Comparison of ENCODE assay signal across 1 cellular context in the genomic region with DNA sequence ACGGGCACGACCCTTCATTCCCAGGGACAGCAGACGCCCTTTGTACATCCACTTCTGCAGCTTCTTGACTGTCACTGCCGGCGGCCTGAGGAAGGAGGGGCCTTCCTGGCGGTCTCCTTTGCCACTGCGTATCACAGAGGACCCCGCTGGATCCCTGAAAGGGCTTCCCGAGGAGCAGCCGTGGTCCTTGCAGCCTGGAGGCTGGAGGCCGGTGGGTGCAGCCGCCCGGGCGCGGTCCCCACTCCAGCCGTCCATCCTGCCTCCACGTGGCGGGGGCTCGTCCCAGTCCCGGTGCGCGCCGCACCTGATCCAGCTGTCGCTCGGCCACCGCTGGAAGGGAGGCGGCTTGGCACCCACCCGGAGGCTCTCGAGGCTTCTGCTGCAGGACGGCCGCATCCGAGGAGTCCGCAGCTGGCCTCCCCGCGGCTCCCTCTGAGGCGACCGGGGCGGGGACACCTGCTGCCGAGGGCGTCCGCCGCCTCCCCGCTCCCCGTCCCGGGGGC.
TF ChIP-seq lines count a peak whose summit lies in the region.

No MANE protein-coding gene starts in this region.

TF ChIP-seq in K562, 482 proteins besides CTCF, POLR2A, EP300 and RAD21 (continued from another document):
- TF ChIP-seq, protein P1, sequence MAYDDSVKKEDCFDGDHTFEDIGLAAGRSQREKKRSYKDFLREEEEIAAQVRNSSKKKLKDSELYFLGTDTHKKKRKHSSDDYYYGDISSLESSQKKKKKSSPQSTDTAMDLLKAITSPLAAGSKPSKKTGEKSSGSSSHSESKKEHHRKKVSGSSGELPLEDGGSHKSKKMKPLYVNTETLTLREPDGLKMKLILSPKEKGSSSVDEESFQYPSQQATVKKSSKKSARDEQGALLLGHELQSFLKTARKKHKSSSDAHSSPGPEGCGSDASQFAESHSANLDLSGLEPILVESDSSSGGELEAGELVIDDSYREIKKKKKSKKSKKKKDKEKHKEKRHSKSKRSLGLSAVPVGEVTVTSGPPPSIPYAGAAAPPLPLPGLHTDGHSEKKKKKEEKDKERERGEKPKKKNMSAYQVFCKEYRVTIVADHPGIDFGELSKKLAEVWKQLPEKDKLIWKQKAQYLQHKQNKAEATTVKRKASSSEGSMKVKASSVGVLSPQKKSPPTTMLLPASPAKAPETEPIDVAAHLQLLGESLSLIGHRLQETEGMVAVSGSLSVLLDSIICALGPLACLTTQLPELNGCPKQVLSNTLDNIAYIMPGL (CRISPR knock-in tag; IDR thresholded peaks at IDR 0.05): no peak
- TF ChIP-seq, protein P2, sequence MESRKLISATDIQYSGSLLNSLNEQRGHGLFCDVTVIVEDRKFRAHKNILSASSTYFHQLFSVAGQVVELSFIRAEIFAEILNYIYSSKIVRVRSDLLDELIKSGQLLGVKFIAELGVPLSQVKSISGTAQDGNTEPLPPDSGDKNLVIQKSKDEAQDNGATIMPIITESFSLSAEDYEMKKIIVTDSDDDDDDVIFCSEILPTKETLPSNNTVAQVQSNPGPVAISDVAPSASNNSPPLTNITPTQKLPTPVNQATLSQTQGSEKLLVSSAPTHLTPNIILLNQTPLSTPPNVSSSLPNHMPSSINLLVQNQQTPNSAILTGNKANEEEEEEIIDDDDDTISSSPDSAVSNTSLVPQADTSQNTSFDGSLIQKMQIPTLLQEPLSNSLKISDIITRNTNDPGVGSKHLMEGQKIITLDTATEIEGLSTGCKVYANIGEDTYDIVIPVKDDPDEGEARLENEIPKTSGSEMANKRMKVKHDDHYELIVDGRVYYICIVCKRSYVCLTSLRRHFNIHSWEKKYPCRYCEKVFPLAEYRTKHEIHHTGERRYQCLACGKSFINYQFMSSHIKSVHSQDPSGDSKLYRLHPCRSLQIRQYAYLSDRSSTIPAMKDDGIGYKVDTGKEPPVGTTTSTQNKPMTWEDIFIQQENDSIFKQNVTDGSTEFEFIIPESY (CRISPR knock-in tag; IDR thresholded peaks at IDR 0.05): 0 out of 2 replicates have a peak, but pooled peaks have one; percentile 22
- TF ChIP-seq HDAC1 (IDR thresholded peaks at IDR 0.05) (peak in 1 of 2 experiments; percentile 71; a peak in 2 of 4 replicates), SIN3A (IDR thresholded peaks at IDR 0.05; ENCODE audit: borderline replicate concordance in 2 of 2, control insufficient read depth in 1 of 2, low read depth in 2 of 2, low read length in 2 of 2) (peak; percentile 38 to 75; a peak in 1 of 4 replicates), DNMT1 (IDR thresholded peaks at IDR 0.05) (no peak), ZEB2 (IDR thresholded peaks at IDR 0.05) (peak; percentile 15; the same call in 1 of the 2 replicates), GATAD2B (IDR thresholded peaks at IDR 0.05; ENCODE audit: borderline replicate concordance) (peak; percentile 57; the same call in 1 of the 2 replicates), E2F3 (CRISPR knock-in tag; IDR thresholded peaks at IDR 0.05) (0 out of 2 replicates have a peak, but pooled peaks have one; percentile 39)
- TF ChIP-seq, protein P3, sequence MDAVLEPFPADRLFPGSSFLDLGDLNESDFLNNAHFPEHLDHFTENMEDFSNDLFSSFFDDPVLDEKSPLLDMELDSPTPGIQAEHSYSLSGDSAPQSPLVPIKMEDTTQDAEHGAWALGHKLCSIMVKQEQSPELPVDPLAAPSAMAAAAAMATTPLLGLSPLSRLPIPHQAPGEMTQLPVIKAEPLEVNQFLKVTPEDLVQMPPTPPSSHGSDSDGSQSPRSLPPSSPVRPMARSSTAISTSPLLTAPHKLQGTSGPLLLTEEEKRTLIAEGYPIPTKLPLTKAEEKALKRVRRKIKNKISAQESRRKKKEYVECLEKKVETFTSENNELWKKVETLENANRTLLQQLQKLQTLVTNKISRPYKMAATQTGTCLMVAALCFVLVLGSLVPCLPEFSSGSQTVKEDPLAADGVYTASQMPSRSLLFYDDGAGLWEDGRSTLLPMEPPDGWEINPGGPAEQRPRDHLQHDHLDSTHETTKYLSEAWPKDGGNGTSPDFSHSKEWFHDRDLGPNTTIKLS (IDR thresholded peaks at IDR 0.05; ENCODE audit: borderline replicate concordance, low read depth): 0 out of 2 replicates have a peak, but pooled peaks have one; percentile 50
- TF ChIP-seq, protein P4, sequence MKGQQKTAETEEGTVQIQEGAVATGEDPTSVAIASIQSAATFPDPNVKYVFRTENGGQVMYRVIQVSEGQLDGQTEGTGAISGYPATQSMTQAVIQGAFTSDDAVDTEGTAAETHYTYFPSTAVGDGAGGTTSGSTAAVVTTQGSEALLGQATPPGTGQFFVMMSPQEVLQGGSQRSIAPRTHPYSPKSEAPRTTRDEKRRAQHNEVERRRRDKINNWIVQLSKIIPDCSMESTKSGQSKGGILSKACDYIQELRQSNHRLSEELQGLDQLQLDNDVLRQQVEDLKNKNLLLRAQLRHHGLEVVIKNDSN (CRISPR knock-in tag; IDR thresholded peaks at IDR 0.05): peak; percentile 40; the same call in 1 of the 2 replicates
